Comparison of ENCODE assay signal across 8 cellular contexts in genomic region chr1:230977781-230978490, GRCh38. TPM values are rescaled to one million over a fixed set of nuclear protein-coding genes. Genes with fewer than 3 reads are reported as not detected.
DNase-seq lines count a peak whose midpoint lies in the region; ATAC-seq, FAIRE-seq and TF ChIP-seq lines count a peak whose summit lies in the region.

No MANE protein-coding gene starts in this region.

- H3K4me1 ChIP-seq in Karpas-422 (ENCODE audit: low read length) (peaks cover 36% of the 10 kb centered on the region), GM12878 (ENCODE audit: control insufficient read depth, insufficient read depth, low read length) (peaks cover 18% of the 10 kb centered on the region)

- TF ChIP-seq CTCF in GM12878 (IDR thresholded peaks at IDR 0.05 in 2 of 3, conservative IDR thresholded peaks at IDR 0.05 in 1 of 3; ENCODE audit: control insufficient read depth in 2 of 3, extremely low read depth in 1 of 3, insufficient read depth in 1 of 3, low read depth in 3 of 3, low read length in 3 of 3), result no peak

- H3K27ac ChIP-seq in Karpas-422 (ENCODE audit: low read length) (peak overlapping the region; percentile 56), GM12878 (ENCODE audit: control insufficient read depth, insufficient read depth) (peak overlapping the region; percentile 71)

- H3K9ac ChIP-seq in Karpas-422 (ENCODE audit: low read length) (peak overlapping the region; percentile 89), GM12878 (ENCODE audit: control insufficient read depth, insufficient read depth, low read length) (peak overlapping the region; percentile 80)

- H3K36me3 ChIP-seq in Karpas-422 (ENCODE audit: insufficient read depth, low read length), result peaks cover 27% of the 10 kb centered on the region
- H3K36me3 ChIP-seq in GM12878 (ENCODE audit: control insufficient read depth in 2 of 2, insufficient read depth in 2 of 2, low read length in 1 of 2), result peaks cover 0 to 4% of the 10 kb centered on the region in 2 experiments; a peak in 2 of 4 replicates

- TF ChIP-seq RAD21 in GM12878 (IDR thresholded peaks at IDR 0.05; ENCODE audit: insufficient read depth, low read depth, low read length), result no peak

- no peak for FAIRE-seq in GM12878 (lab: Jason Lieb, UNC)

- POLR2A ChIA-PET in GM12878 (lab: Charles Lee), result interaction anchor here (1.9 kb wide), 1 partner anchor 20 kb away, joined by 6 read pairs; no protein-coding TSS in a partner anchor

- H3K4me2 ChIP-seq in Karpas-422 (ENCODE audit: low read depth, low read length, poor library complexity, severe bottlenecking) (peak overlapping the region; percentile 94), GM12878 (ENCODE audit: control insufficient read depth, insufficient read depth) (peak overlapping the region; percentile 91)

- H3K9me3 ChIP-seq in Karpas-422 (ENCODE audit: low read length) (no peaks in the 10 kb centered on the region), GM12878 (replicated peaks; ENCODE audit: control insufficient read depth, insufficient read depth, low read length) (no peaks in the 10 kb centered on the region)

- TF ChIP-seq EP300 in GM12878 (IDR thresholded peaks at IDR 0.05; ENCODE audit: borderline replicate concordance in 1 of 2, control insufficient read depth in 1 of 2, low read depth in 2 of 2, low read length in 2 of 2), result no peak

- SMC1A ChIA-PET in GM12878 (lab: Charles Lee; ENCODE audit: uncharacterized antibody, unreplicated experiment), result interaction anchor here (0.9 to 7.2 kb wide), 6 partner anchors 10 to 114 kb away, joined by 3 to 69 read pairs (median 3); no protein-coding TSS in a partner anchor

- 0 out of 2 replicates have a peak overlapping the region, but pooled peaks have one; percentile 0 for H2AFZ ChIP-seq in Karpas-422 (ENCODE audit: low read length)
- peak overlapping the region; percentile 75 for H2AFZ ChIP-seq in GM12878 (ENCODE audit: control insufficient read depth, low read depth, low read length)

- TF ChIP-seq POLR2A in GM12878 (IDR thresholded peaks at IDR 0.05; ENCODE audit: low read depth, low read length), result no peak

- no peaks in the 10 kb centered on the region for H3K9me2 ChIP-seq in Karpas-422 (replicated peaks; ENCODE audit: insufficient read depth, low read length)

- RAD21 ChIA-PET in GM12878 (lab: Charles Lee; ENCODE audit: unreplicated experiment), result interaction anchor here (1.0 to 3.8 kb wide), 4 partner anchors 20 to 335 kb away, joined by 3 to 24 read pairs (median 4); partner anchors contain the start of gene COG2

- H3K4me3 ChIP-seq in Karpas-422 (ENCODE audit: low read length) (peak overlapping the region; percentile 93), GM12878 (peak overlapping the region; percentile 80)

- H3K79me2 ChIP-seq in Karpas-422 (ENCODE audit: low read length) (peaks cover 65% of the 10 kb centered on the region), GM12878 (ENCODE audit: control insufficient read depth, insufficient read depth, low read length) (peaks cover 46% of the 10 kb centered on the region)

- intact Hi-C loops in GM12878 (cut with micrococcal nuclease; ENCODE audit: unreplicated experiment), result loop anchor here (2.0 to 5.0 kb wide), 3 partner anchors 61 to 336 kb away; partner anchors contain the start of gene COG2

- CTCF ChIA-PET in GM12878 (lab: Yijun Ruan, JAX), result interaction anchor here (0.7 to 1.8 kb wide), 6 partner anchors 26 to 179 kb away, joined by 3 to 6 read pairs (median 4); no protein-coding TSS in a partner anchor

- in situ Hi-C loops in GM12878 (cut with MboI), result no loop called here

- H3K27me3 ChIP-seq in Karpas-422 (ENCODE audit: low read length), result no peaks in the 10 kb centered on the region
- no peaks in the 10 kb centered on the region for H3K27me3 ChIP-seq in GM12878 (replicated peaks in 1 of 2; ENCODE audit: control insufficient read depth in 2 of 2, insufficient read depth in 2 of 2, low read length in 1 of 2)

- no TSS peak for BruUV-seq in GM12878 (replicated peaks; lab: Mats Ljungman, UMichigan)

- peak; percentile 32 for DNase-seq in EH (ENCODE audit: low read depth)
- peak; percentile 77 for DNase-seq in Karpas-422
- DNase-seq in T follicular helper cell (ENCODE audit: low read depth), result peak; percentile 8
- DNase-seq in GM12878 (ENCODE audit: low read depth, low spot score), result no peak
- peak; percentile 14 for DNase-seq in iris pigment epithelial cell (ENCODE audit: low read depth)
- DNase-seq in stimulated activated CD4-positive, alpha-beta T cell treated with anti-CD3 and anti-CD28 coated beads, Interleukin-12 subunit alpha, Interleukin-12 subunit beta, amount 100 ng/mL, for 4 hours, result peak; percentile 32
- DNase-seq in amniotic stem cell (lab: John Stamatoyannopoulos, UW), result no peak

- ATAC-seq in GM21825 (IDR thresholded peaks at IDR 0.05; ENCODE audit: unreplicated experiment), result peak; percentile 8
- ATAC-seq in GM12878, result no peak; the same call in 2 of the 3 replicates

- H4K20me1 ChIP-seq in Karpas-422 (ENCODE audit: insufficient read depth, low read depth, low read length) (no peaks in the 10 kb centered on the region; the same call in 1 of the 2 replicates), GM12878 (ENCODE audit: control insufficient read depth, insufficient read depth) (no peaks in the 10 kb centered on the region)

- WGBS in GM12878 (ENCODE audit: insufficient coverage, insufficient replicate concordance, low lambda C conversion rate, missing lambda C conversion rate), result under 1% methylated on average over 34 of the region's 51 CpGs

TF ChIP-seq in GM12878, 131 proteins besides CTCF, POLR2A, EP300 and RAD21 (continues in another document):
- TF ChIP-seq RB1 (IDR thresholded peaks at IDR 0.05; ENCODE audit: borderline replicate concordance) (peak; percentile 44; the same call in 1 of the 2 replicates), HDAC6 (IDR thresholded peaks at IDR 0.05; ENCODE audit: unreplicated experiment) (no peak), SIX5 (IDR thresholded peaks at IDR 0.05; ENCODE audit: low read depth, low read length, severe bottlenecking) (no peak), TAF1 (IDR thresholded peaks at IDR 0.05; ENCODE audit: borderline replicate concordance, low read depth, low read length) (no peak), MEF2B (IDR thresholded peaks at IDR 0.05; ENCODE audit: partially characterized antibody, poor library complexity, severe bottlenecking) (no peak), BCL3 (IDR thresholded peaks at IDR 0.05; ENCODE audit: borderline replicate concordance, insufficient read depth, low read depth, low read length, poor library complexity, severe bottlenecking) (peak; percentile 12), FOS (IDR thresholded peaks at IDR 0.05; ENCODE audit: borderline replicate concordance, extremely low read depth, insufficient read length) (no peak), EZH2 (IDR thresholded peaks at IDR 0.05; ENCODE audit: borderline replicate concordance, control insufficient read depth, low read depth, low read length) (no peak), KDM1A (IDR thresholded peaks at IDR 0.05; ENCODE audit: borderline replicate concordance) (no peak)

RNA-seq across cellular contexts. Expression of gene TTC13, which starts 0.7 kb away (rescaled TPM):
- total RNA-seq in Karpas-422 (2014; rRNA removed; shearing (Covaris generic); ENCODE audit: low replicate concordance), result 11.2 and 14.0 TPM in 2 replicates
- 48.0 and 48.8 TPM in 2 replicates for total RNA-seq in GM12878 (2013; cell fraction: nucleolus; rRNA removed)
- total RNA-seq in GM12878 (2014; rRNA removed), result 19.7 and 19.9 TPM in 2 replicates
- total RNA-seq in GM12878 (2014; rRNA removed; fragmentation: Illumina TruSeq; extraction: Trizol), result 24.6 and 26.2 TPM in 2 replicates
- total RNA-seq in GM12878 (2021), result 25.6 and 25.9 TPM in 2 replicates
- 5.3 TPM for polyA plus RNA-seq in GM12878 (2011; ENCODE audit: low read depth)
- 10.2 and 14.3 TPM in 2 replicates for polyA plus RNA-seq in GM12878 (2011; rRNA removed)
- polyA plus RNA-seq in GM12878 (2011; cell fraction: cytosol; rRNA removed), result 4.2 and 4.8 TPM in 2 replicates
- 27.7 and 42.3 TPM in 2 replicates for polyA plus RNA-seq in GM12878 (2011; cell fraction: nucleus; rRNA removed)
- 9.3 and 10.0 TPM in 2 replicates for polyA plus RNA-seq in GM12878 (2012)
- polyA plus RNA-seq in GM12878 (2014; fragmentation: Illumina TruSeq; extraction: Trizol), result 30.8 and 35.5 TPM in 2 replicates
- polyA plus RNA-seq in GM12878 (2014; fragmentation: Nextera tagmentation; extraction: Ambion mirVana), result 1 to 10 TPM; 5.8 to 7.1 TPM
- 23.1 and 26.5 TPM in 2 replicates for polyA plus RNA-seq in GM12878 (2014; rRNA removed)
- 10 to 100 TPM; 16.4 to 17.0 TPM for polyA plus RNA-seq in GM12878 (2016; fragmentation: Nextera tagmentation; extraction: Ambion mirVana)
- 11.3 and 13.5 TPM in 2 replicates for polyA minus RNA-seq in GM12878 (2011; rRNA and poly(A)+ RNA removed)
- 5.7 and 9.2 TPM in 2 replicates for polyA minus RNA-seq in GM12878 (2011; cell fraction: cytosol; rRNA and poly(A)+ RNA removed)
- 14.5 and 22.4 TPM in 2 replicates for polyA minus RNA-seq in GM12878 (2011; cell fraction: nucleus; rRNA and poly(A)+ RNA removed)

RNA-seq across cellular contexts. Expression of gene ARV1, which starts 1.0 kb away (rescaled TPM):
- total RNA-seq in Karpas-422 (2014; rRNA removed; shearing (Covaris generic); ENCODE audit: low replicate concordance), result 23.7 and 35.1 TPM in 2 replicates
- 8.5 and 9.6 TPM in 2 replicates for total RNA-seq in GM12878 (2013; cell fraction: nucleolus; rRNA removed)
- 24.8 and 25.8 TPM in 2 replicates for total RNA-seq in GM12878 (2014; rRNA removed)
- total RNA-seq in GM12878 (2014; rRNA removed; fragmentation: Illumina TruSeq; extraction: Trizol), result 29.8 and 30.1 TPM in 2 replicates
- 23.2 and 23.7 TPM in 2 replicates for total RNA-seq in GM12878 (2021)
- polyA plus RNA-seq in GM12878 (2011; ENCODE audit: low read depth), result 9.8 TPM
- polyA plus RNA-seq in GM12878 (2011; rRNA removed), result 44.0 and 57.2 TPM in 2 replicates
- 19.5 and 20.2 TPM in 2 replicates for polyA plus RNA-seq in GM12878 (2011; cell fraction: cytosol; rRNA removed)
- polyA plus RNA-seq in GM12878 (2011; cell fraction: nucleus; rRNA removed), result 17.6 and 22.8 TPM in 2 replicates
- 17.4 and 20.0 TPM in 2 replicates for polyA plus RNA-seq in GM12878 (2012)
- polyA plus RNA-seq in GM12878 (2014; fragmentation: Illumina TruSeq; extraction: Trizol), result 42.4 and 53.5 TPM in 2 replicates
- 10 to 100 TPM; 23.7 to 24.0 TPM for polyA plus RNA-seq in GM12878 (2014; fragmentation: Nextera tagmentation; extraction: Ambion mirVana)
- 30.4 and 41.1 TPM in 2 replicates for polyA plus RNA-seq in GM12878 (2014; rRNA removed)
- polyA plus RNA-seq in GM12878 (2016; fragmentation: Nextera tagmentation; extraction: Ambion mirVana), result 10 to 100 TPM; 54.0 to 55.1 TPM
- polyA minus RNA-seq in GM12878 (2011; rRNA and poly(A)+ RNA removed), result 11.6 and 14.5 TPM in 2 replicates
- polyA minus RNA-seq in GM12878 (2011; cell fraction: cytosol; rRNA and poly(A)+ RNA removed), result 6.8 and 7.2 TPM in 2 replicates
- 5.6 and 8.3 TPM in 2 replicates for polyA minus RNA-seq in GM12878 (2011; cell fraction: nucleus; rRNA and poly(A)+ RNA removed)

Comparison
In these comparisons a context has a peak if more than half of its experiments do, and no peak if none do; other contexts are left out.
1. DNase-seq: peak in EH (single experiment), Karpas-422 (single experiment), T follicular helper cell (single experiment), iris pigment epithelial cell (single experiment) and stimulated activated CD4-positive, alpha-beta T cell treated with anti-CD3 and anti-CD28 coated beads, Interleukin-12 subunit alpha, Interleukin-12 subunit beta, amount 100 ng/mL, for 4 hours (single experiment); none in GM12878 (single experiment) and amniotic stem cell (single experiment).